8 cellular contexts compared by ENCODE assay signal in the genomic region with DNA sequence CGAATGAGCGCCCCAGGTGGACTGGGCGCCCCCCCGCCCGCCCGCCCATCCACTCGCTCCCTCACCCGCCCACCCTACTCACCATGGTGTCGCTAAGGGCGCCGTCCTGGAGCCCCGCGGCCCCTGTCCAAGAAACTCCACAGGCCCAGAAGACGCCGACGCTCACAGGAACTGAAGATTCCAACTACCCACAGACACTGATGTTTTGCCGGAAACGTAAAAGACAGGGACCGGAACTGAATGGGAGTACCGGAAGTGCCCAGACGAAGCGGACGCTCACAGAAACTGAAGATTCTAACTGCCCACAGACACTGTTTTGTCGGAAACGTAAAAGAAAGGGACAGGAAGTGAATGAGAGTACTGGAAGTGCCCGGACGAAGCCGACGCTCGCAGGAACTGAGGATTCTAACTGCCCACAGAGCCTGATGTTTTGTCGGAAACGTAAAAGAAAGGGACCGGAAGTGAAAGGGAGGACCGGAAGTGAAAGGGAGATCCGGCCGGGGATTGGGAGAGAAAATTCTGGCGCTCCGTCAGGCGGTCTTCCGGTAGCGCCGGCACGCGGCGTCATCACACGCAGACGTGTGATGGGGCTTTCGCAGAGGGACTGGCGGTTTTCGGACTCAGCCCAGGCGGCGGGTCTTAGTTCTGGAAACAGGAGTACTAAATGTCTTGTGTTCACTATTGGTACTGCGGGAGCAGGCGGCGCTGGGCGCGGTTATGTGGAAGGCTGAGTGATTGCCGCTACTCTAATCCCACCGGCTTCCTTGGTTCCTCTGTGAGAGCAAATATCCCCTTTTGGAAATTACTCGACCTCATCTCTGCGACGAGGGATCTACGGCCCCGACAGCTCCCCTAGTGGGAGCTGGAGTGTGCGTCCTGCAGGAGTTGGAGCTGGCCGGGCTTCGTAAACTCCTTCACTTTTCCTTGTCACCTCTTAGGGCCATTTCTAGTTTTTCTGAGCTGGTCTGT. TPM values are rescaled to one million over a fixed set of nuclear protein-coding genes. Genes with fewer than 3 reads are reported as not detected.
DNase-seq lines count a peak whose midpoint lies in the region; ATAC-seq and TF ChIP-seq lines count a peak whose summit lies in the region.

Gene ISY1 (minus strand): TSS at position 173 of the 969 bp plus-strand sequence. CDS start 88 bp downstream, at position 85.

- peaks cover 4% of the 10 kb centered on the region for H3K36me3 Mint-ChIP-seq in activated naive CD8-positive, alpha-beta T cell
- no peaks in the 10 kb centered on the region for H3K36me3 Mint-ChIP-seq in glutamatergic neuron (ENCODE audit: unreplicated experiment)

- no peaks in the 10 kb centered on the region for H3K9me3 Mint-ChIP-seq in activated naive CD8-positive, alpha-beta T cell (ENCODE audit: low read depth)
- peaks cover 10% of the 10 kb centered on the region for H3K9me3 Mint-ChIP-seq in glutamatergic neuron (ENCODE audit: unreplicated experiment)

- TF ChIP-seq CTCF in GM12865 (IDR thresholded peaks at IDR 0.05; ENCODE audit: insufficient read depth, low read depth, low read length, missing control alignments) = peak; percentile 84
- peak; percentile 81 for TF ChIP-seq CTCF in glutamatergic neuron (IDR thresholded peaks at IDR 0.05; ENCODE audit: partially characterized antibody, unreplicated experiment)
- TF ChIP-seq CTCF in ovary (IDR thresholded peaks at IDR 0.05) = peak; percentile 37 to 65 (median 38)
- TF ChIP-seq CTCF in thyroid gland (IDR thresholded peaks at IDR 0.05) = peak in 5 of 6 experiments; percentile 54 to 71 (median 63)

- H3K27ac Mint-ChIP-seq in activated naive CD8-positive, alpha-beta T cell = peak within 1 kb of the TSS; percentile 100
- H3K27ac Mint-ChIP-seq in glutamatergic neuron (ENCODE audit: unreplicated experiment) = peak within 1 kb of the TSS; percentile 99

- DNase-seq in GM12865 (ENCODE audit: low read depth) (peak; percentile 97), NCI-H1105 (lab: John Stamatoyannopoulos, UW) (peak; percentile 97), SKM-1 treated with dmso at 0.1 percent for 144 hours (lab: John Stamatoyannopoulos, UW; ENCODE audit: unreplicated experiment) (peak; percentile 96), glutamatergic neuron (peak; percentile 81), ovary (peak; percentile 85 to 89 (median 88)), thyroid gland (peak; percentile 88 to 90)

- peak within 1 kb of the TSS; percentile 91 for H3K4me3 ChIP-seq in GM12865 (ENCODE audit: low read depth, low read length)
- H3K4me3 ChIP-seq in ovary = peak within 1 kb of the TSS; percentile 85
- peak within 1 kb of the TSS; percentile 63 to 96 (median 73) for H3K4me3 ChIP-seq in thyroid gland (replicated peaks in 1 of 3)

- H3K4me1 ChIP-seq in ovary (ENCODE audit: insufficient read depth) (peaks cover 8% of the 10 kb centered on the region), thyroid gland (peaks cover 15 to 16% of the 10 kb centered on the region in 2 donors)

- WGBS in ovary, 3 donors = 0% methylated on average over 67 of the region's 67 CpGs
- WGBS in thyroid gland, 2 donors = 0 to 1% methylated on average over 51 to 53 of the region's 67 CpGs

- intact Hi-C loops in ovary (cut with DNase I) (no loop called here), thyroid gland (cut with DNase I) (no loop called here)

- H3K9me3 ChIP-seq in ovary (no peaks in the 10 kb centered on the region), thyroid gland (no peaks in the 10 kb centered on the region)

- peaks cover 36% of the 10 kb centered on the region for H3K4me1 Mint-ChIP-seq in activated naive CD8-positive, alpha-beta T cell (ENCODE audit: low read depth)
- H3K4me1 Mint-ChIP-seq in glutamatergic neuron (ENCODE audit: low read depth, unreplicated experiment) = peaks cover 13% of the 10 kb centered on the region

- H3K27ac ChIP-seq in ovary (peak within 1 kb of the TSS; percentile 63 to 86), thyroid gland (peak within 1 kb of the TSS; percentile 72 to 93 (median 92))

- no peak for TF ChIP-seq EP300 in ovary (IDR thresholded peaks at IDR 0.05)

- H3K27me3 ChIP-seq in ovary (no peaks in the 10 kb centered on the region), thyroid gland (no peaks in the 10 kb centered on the region)

- H3K36me3 ChIP-seq in ovary (no peaks in the 10 kb centered on the region), thyroid gland (peaks cover 20 to 25% of the 10 kb centered on the region in 2 donors)

- peak; percentile 85 for ATAC-seq in HG02642 (IDR thresholded peaks at IDR 0.05; ENCODE audit: poor library complexity, unreplicated experiment)

- TF ChIP-seq POLR2A in ovary (IDR thresholded peaks at IDR 0.05) = peak; percentile 80
- TF ChIP-seq POLR2A in thyroid gland (IDR thresholded peaks at IDR 0.05) = peak in 1 of 2 donors; percentile 69

- no peaks in the 10 kb centered on the region for H3K27me3 Mint-ChIP-seq in activated naive CD8-positive, alpha-beta T cell
- H3K27me3 Mint-ChIP-seq in glutamatergic neuron (ENCODE audit: unreplicated experiment) = peaks cover 8% of the 10 kb centered on the region

- H3K4me3 Mint-ChIP-seq in activated naive CD8-positive, alpha-beta T cell = peak within 1 kb of the TSS; percentile 97
- peak within 1 kb of the TSS; percentile 93 for H3K4me3 Mint-ChIP-seq in glutamatergic neuron (ENCODE audit: unreplicated experiment)

RNA-seq across cellular contexts. Expression of gene ISY1, which starts in this region (rescaled TPM):
- total RNA-seq in glutamatergic neuron (ENCODE audit: unreplicated experiment) (18.2 TPM), ovary (10 to 100 TPM; 13.1 to 36.6 (median 28.5) TPM), thyroid gland (10 to 100 TPM; 15.8 to 31.8 (median 20.2) TPM)
- 10 to 100 TPM; 31.7 to 45.3 TPM for polyA plus RNA-seq in ovary

Comparison
In these comparisons a context has a peak if more than half of its experiments do, and no peak if none do; other contexts are left out.
1. Peak in every context shown above with its lines: DNase-seq, ATAC-seq, H3K4me3 ChIP-seq and H3K27ac ChIP-seq.